In the genomic region with DNA sequence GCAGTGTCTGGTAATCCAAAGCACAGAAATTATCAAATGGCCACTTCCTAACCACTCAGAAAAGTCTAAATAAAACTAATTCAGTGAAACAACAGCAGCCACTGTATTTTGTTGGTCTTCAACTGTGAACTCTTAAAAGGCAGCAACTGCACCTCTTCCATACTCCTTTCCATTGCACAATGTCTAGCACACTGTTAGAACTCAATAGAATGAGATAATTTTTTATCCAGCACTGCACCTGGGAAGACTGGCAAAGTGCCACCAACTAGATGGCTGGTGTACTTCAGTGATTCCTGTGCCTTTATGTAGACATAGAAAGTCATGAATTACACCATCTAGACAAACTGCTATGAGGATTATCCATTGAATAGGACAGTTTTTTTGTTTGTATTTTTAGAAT, we compare ENCODE assay signal across 17 cellular contexts. TPM values are rescaled to one million over a fixed set of nuclear protein-coding genes. Genes with fewer than 3 reads are reported as not detected.
A peak's percentile ranks its signal among the peaks of the same experiment; 100 is the strongest.
DNase-seq lines count a peak whose midpoint lies in the region; TF ChIP-seq lines count a peak whose summit lies in the region.
"Had no signal": no experiment of that assay in that cellular context is flagged by ENCODE, and none has a peak within 500 bp of the region (broad histone marks: within the 10 kb centered on the region; RNA-seq: fewer than 3 reads in every experiment).

No MANE protein-coding gene starts in this region.

- intact Hi-C loops in MCF 10A (cut with micrococcal nuclease): no loop called here
- intact Hi-C loops in breast epithelium (cut with DNase I; ENCODE audit: low total_unique reads): no loop called here
- intact Hi-C loops in spleen (cut with DNase I; ENCODE audit: low total_unique reads): no loop called here

- H3K27me3 ChIP-seq in breast epithelium: no peaks in the 10 kb centered on the region
- no peaks in the 10 kb centered on the region for H3K27me3 ChIP-seq in spleen (replicated peaks in 1 of 7)
- H3K27me3 ChIP-seq in neuronal stem cell (ENCODE audit: control insufficient read depth in 3 of 3, insufficient read depth in 3 of 3, low read depth in 1 of 3, low read length in 3 of 3): no peaks in the 10 kb centered on the region
- H3K27me3 ChIP-seq: SJSA1 had no signal

- H3K23ac ChIP-seq in neuronal stem cell (ENCODE audit: low read depth, low read length, poor library complexity): no peak overlapping the region

- H3K9ac ChIP-seq in neuronal stem cell (ENCODE audit: low read depth, low read length, poor library complexity): no peak overlapping the region

- no peaks in the 10 kb centered on the region for H3K4me1 ChIP-seq in breast epithelium
- H3K4me1 ChIP-seq in spleen: no peaks in the 10 kb centered on the region
- H3K4me1 ChIP-seq in neuronal stem cell (ENCODE audit: control insufficient read depth in 2 of 2, insufficient read depth in 1 of 2, low read depth in 1 of 2, low read length in 2 of 2): peaks cover 9 to 10% of the 10 kb centered on the region in 2 donors

- H3K4me1 Mint-ChIP-seq in MCF 10A (ENCODE audit: insufficient read depth, unreplicated experiment): peaks cover 7% of the 10 kb centered on the region
- H3K4me1 Mint-ChIP-seq: B cell; CD4-positive, alpha-beta memory T cell had no signal

- no peak overlapping the region for H3K4me3 Mint-ChIP-seq in MCF 10A (ENCODE audit: unreplicated experiment)
- H3K4me3 Mint-ChIP-seq: B cell; CD4-positive, alpha-beta memory T cell; T-helper 2 cell treated with Interferon-gamma antibody and Interleukin-4, amounts not matched to agents 5 μg/mL and 100 μg/mL, for 36 hours had no signal

- CTCF ChIA-PET in MCF 10A (lab: Yijun Ruan, JAX): no interaction called here

- no peak overlapping the region for H3K14ac ChIP-seq in neuronal stem cell (ENCODE audit: low read length)

- H4K91ac ChIP-seq in neuronal stem cell (ENCODE audit: low read depth, low read length, poor library complexity): no peak overlapping the region

- no peak overlapping the region for H2BK120ac ChIP-seq in neuronal stem cell (ENCODE audit: low read depth, low read length)

- H3K9me3 ChIP-seq in breast epithelium: no peaks in the 10 kb centered on the region
- H3K9me3 ChIP-seq in spleen: no peaks in the 10 kb centered on the region
- H3K9me3 ChIP-seq in neuronal stem cell (replicated peaks in 1 of 2; ENCODE audit: control insufficient read depth in 2 of 2, insufficient read depth in 1 of 2, low read depth in 1 of 2, low read length in 2 of 2): peaks cover 0 to 2% of the 10 kb centered on the region in 2 donors
- H3K9me3 ChIP-seq: SJSA1 had no signal

- no peak overlapping the region for H2AFZ ChIP-seq in neuronal stem cell (ENCODE audit: low read length)

- TF ChIP-seq CTCF in MCF 10A (IDR thresholded peaks at IDR 0.05; ENCODE audit: unreplicated experiment) (no peak), breast epithelium (IDR thresholded peaks at IDR 0.05) (no peak), spleen (IDR thresholded peaks at IDR 0.05 in 8 of 11, conservative IDR thresholded peaks at IDR 0.05 in 3 of 11) (no peak)

- H3K36me3 Mint-ChIP-seq in MCF 10A (ENCODE audit: insufficient read depth, unreplicated experiment): no peaks in the 10 kb centered on the region
- H3K36me3 Mint-ChIP-seq: CD4-positive, alpha-beta memory T cell had no signal

- H3K4me3 ChIP-seq in breast epithelium: no peak overlapping the region
- no peak overlapping the region for H3K4me3 ChIP-seq in spleen
- no peak overlapping the region for H3K4me3 ChIP-seq in neuronal stem cell (ENCODE audit: low read length in 2 of 2)
- H3K4me3 ChIP-seq: SJSA1 had no signal

- no peak overlapping the region for H3K27ac Mint-ChIP-seq in MCF 10A (ENCODE audit: low read depth, unreplicated experiment)
- H3K27ac Mint-ChIP-seq: B cell; CD4-positive, alpha-beta memory T cell; T-helper 2 cell treated with Interferon-gamma antibody and Interleukin-4, amounts not matched to agents 5 μg/mL and 100 μg/mL, for 36 hours had no signal

- H3K27ac ChIP-seq in breast epithelium (no peak overlapping the region), spleen (no peak overlapping the region), neuronal stem cell (replicated peaks; ENCODE audit: low read length) (no peak overlapping the region)
- H3K27ac ChIP-seq: SJSA1 had no signal

- H3K9me3 Mint-ChIP-seq in MCF 10A (ENCODE audit: unreplicated experiment): no peaks in the 10 kb centered on the region
- H3K9me3 Mint-ChIP-seq: T-helper 2 cell treated with Interferon-gamma antibody and Interleukin-4, amounts not matched to agents 5 μg/mL and 100 μg/mL, for 36 hours had no signal

- BruUV-seq in MCF 10A (replicated peaks; lab: Mats Ljungman, UMichigan): no TSS peak

- no peaks in the 10 kb centered on the region for H3K27me3 Mint-ChIP-seq in MCF 10A (ENCODE audit: insufficient read depth, unreplicated experiment)

- no peaks in the 10 kb centered on the region for H3K79me1 ChIP-seq in neuronal stem cell (ENCODE audit: low read depth, low read length)

- H3K18ac ChIP-seq in neuronal stem cell (ENCODE audit: low read length): no peak overlapping the region

- H4K8ac ChIP-seq in neuronal stem cell (ENCODE audit: low read depth, low read length): no peak overlapping the region

- DNase-seq in MCF 10A (ENCODE audit: unreplicated experiment): peak; percentile 30
- DNase-seq in breast epithelium (ENCODE audit: low spot score in 2 of 2): no peak
- DNase-seq in NCI-H1092 treated with DMSO at 0.1 percent for 48 hours (lab: John Stamatoyannopoulos, UW): peak; percentile 83
- DNase-seq in OCI-M1 (lab: John Stamatoyannopoulos, UW): peak; percentile 80
- DNase-seq in islet precursor cell: no peak
- no peak for DNase-seq in spleen
- no peak for DNase-seq in neuronal stem cell (ENCODE audit: low spot score)
- DNase-seq: CD4-positive, alpha-beta memory T cell; H7; IMR-90; NCI-H1694; NCI-H226; SW 1271 had no signal

- H3K4me2 ChIP-seq in neuronal stem cell (ENCODE audit: insufficient read depth, low read length, poor library complexity, severe bottlenecking): no peak overlapping the region

- no peak overlapping the region for H2BK12ac ChIP-seq in neuronal stem cell (ENCODE audit: low read length)

- no peak overlapping the region for H3K4ac ChIP-seq in neuronal stem cell (ENCODE audit: low read length)

- H2BK15ac ChIP-seq in neuronal stem cell (ENCODE audit: low read length): no peak overlapping the region

- H3K36me3 ChIP-seq in breast epithelium: no peaks in the 10 kb centered on the region
- no peaks in the 10 kb centered on the region for H3K36me3 ChIP-seq in spleen
- no peaks in the 10 kb centered on the region for H3K36me3 ChIP-seq in neuronal stem cell (replicated peaks in 1 of 2; ENCODE audit: control insufficient read depth in 2 of 2, insufficient read depth in 2 of 2, low read length in 2 of 2)
- H3K36me3 ChIP-seq: SJSA1 had no signal

- TF ChIP-seq POLR2A in breast epithelium (IDR thresholded peaks at IDR 0.05) (no peak), spleen (IDR thresholded peaks at IDR 0.05) (no peak)

- POLR2A ChIA-PET in MCF 10A (lab: Yijun Ruan, JAX): no interaction called here

- H2BK5ac ChIP-seq in neuronal stem cell (ENCODE audit: low read length): no peak overlapping the region

- H2AK5ac ChIP-seq in neuronal stem cell (ENCODE audit: low read depth, low read length): no peak overlapping the region

RNA-seq across cellular contexts. Expression of a gene that starts 26.2 kb away (rescaled TPM):
- not detected in 2 replicates for total RNA-seq in MCF 10A (2022)
- under 1 TPM; 0.15 to 0.80 (median 0.66) TPM for total RNA-seq in breast epithelium
- total RNA-seq in spleen: not detected
- under 1 TPM; 0.02 to 0.19 (median 0.02) TPM for polyA plus RNA-seq in spleen
- 1.4 TPM for polyA plus RNA-seq in neuronal stem cell (2013, experiment 1 of 2)
- 1.4 TPM for polyA plus RNA-seq in neuronal stem cell (2013, experiment 2 of 2)
- total RNA-seq: B cell; CD4-positive, alpha-beta memory T cell; IMR-90; RPMI7951; SJSA1 had no signal
- polyA plus RNA-seq: CD4-positive, alpha-beta memory T cell; IMR-90 had no signal

Comparison
In these comparisons a context has a peak if more than half of its experiments do, and no peak if none do; other contexts are left out.
1. DNase-seq: peak in MCF 10A (single experiment), NCI-H1092 treated with DMSO at 0.1 percent for 48 hours (single experiment) and OCI-M1 (single experiment); none in breast epithelium (0 of 2), islet precursor cell (single experiment), spleen (single experiment) and neuronal stem cell (single experiment).